Comparison of ENCODE assay signal across 27 cellular contexts in the genomic region with DNA sequence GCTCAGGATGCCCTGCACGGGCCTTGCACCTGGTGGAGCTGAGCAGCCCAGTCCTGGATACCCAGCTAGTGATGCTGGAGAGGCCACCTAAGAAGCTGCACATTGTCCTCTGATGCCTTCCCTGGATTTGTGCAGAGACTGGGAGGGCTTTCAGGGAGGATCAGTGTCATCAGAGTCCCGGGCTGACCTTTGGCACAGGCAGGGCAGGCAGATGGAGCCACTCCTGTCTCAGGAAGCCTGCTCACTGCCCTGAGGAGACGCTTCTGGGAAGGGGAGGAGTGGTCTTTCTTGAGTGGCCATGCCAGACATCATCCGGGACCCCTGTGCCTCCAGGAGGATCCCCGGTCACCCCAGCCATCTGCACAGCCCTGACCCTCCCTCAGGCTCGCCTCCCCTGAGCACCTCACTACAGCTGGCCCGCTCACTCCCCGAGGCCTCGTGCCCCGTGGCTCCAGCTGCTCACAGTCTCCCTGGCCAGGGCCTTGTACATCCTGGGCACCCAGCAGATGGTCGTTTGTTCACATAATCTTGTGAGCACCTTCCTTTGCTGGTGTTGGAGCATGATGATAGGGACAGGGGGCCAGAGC. TPM values are rescaled to one million over a fixed set of nuclear protein-coding genes. Genes with fewer than 3 reads are reported as not detected.
"Had no signal": no experiment of that assay in that cellular context is flagged by ENCODE, and none has a peak within 500 bp of the region (broad histone marks: within the 10 kb centered on the region; RNA-seq: fewer than 3 reads in every experiment).

No MANE protein-coding gene starts in this region.

- H3K27me3 Mint-ChIP-seq: activated CD4-positive, alpha-beta memory T cell treated with anti-CD3 and anti-CD28 coated beads for 36 hours; activated CD4-positive, alpha-beta T cell treated with anti-CD3 and anti-CD28 coated beads, Interleukin-2, amount 10 ng/mL, durations not matched to agents 7 days and 5 days; T-cell had no signal

- FAIRE-seq: TTC549 had no signal

- H3K4me1 ChIP-seq: ascending aorta, body of pancreas had no signal

- H3K4me3 Mint-ChIP-seq: activated CD4-positive, alpha-beta memory T cell treated with anti-CD3 and anti-CD28 coated beads for 36 hours; activated CD4-positive, alpha-beta T cell treated with anti-CD3 and anti-CD28 coated beads, Interleukin-2, amount 10 ng/mL, durations not matched to agents 7 days and 5 days; activated naive CD8-positive, alpha-beta T cell treated with anti-CD3 and anti-CD28 coated beads, Interleukin-2, amount 50 U/mL, for 24 hours; activated T-cell treated with anti-CD3 and anti-CD28 coated beads, Interleukin-2, amount 50 U/mL, for 4 hours; T-cell had no signal

- DNase-seq: activated CD4-positive, alpha-beta memory T cell treated with anti-CD3 and anti-CD28 coated beads for 36 hours; activated CD4-positive, alpha-beta T cell treated with anti-CD3 and anti-CD28 coated beads, Interleukin-2, amount 10 ng/mL, durations not matched to agents 7 days and 5 days; activated CD4-positive, CD25-positive, alpha-beta regulatory T cell; activated CD8-positive, alpha-beta memory T cell treated with anti-CD3 and anti-CD28 coated beads for 24 hours; activated effector memory CD4-positive, alpha-beta T cell treated with anti-CD3 and anti-CD28 coated beads, Interleukin-2, amount 50 U/mL, for 16 hours; activated naive CD4-positive, alpha-beta T cell treated with Interleukin-2 at 50 U/mL for 16 hours; activated naive CD8-positive, alpha-beta T cell treated with anti-CD3 and anti-CD28 coated beads, Interleukin-2, amount 50 U/mL, for 24 hours; activated T-cell treated with anti-CD3 and anti-CD28 coated beads, Interleukin-2, amount 50 U/mL, for 4 hours; amniotic stem cell; body of pancreas; central memory CD4-positive, alpha-beta T cell; KG1; NCI-H1048; NCI-H2029 treated with DMSO at 0.1 percent for 48 hours; NCI-H446 treated with DMSO at 0.1 percent for 48 hours; NCI-H526 treated with DMSO at 0.1 percent for 48 hours; PC-9; SIG-M5; T-cell; T-helper 2 cell; T1000 had no signal

- H3K27ac ChIP-seq: ascending aorta, body of pancreas, PC-9 had no signal

- ATAC-seq: activated naive CD4-positive, alpha-beta T cell treated with anti-CD3 and anti-CD28 coated beads, Interleukin-2, amount 50 U/mL, for 72 hours; activated naive CD8-positive, alpha-beta T cell treated with anti-CD3 and anti-CD28 coated beads, Interleukin-2, amount 50 U/mL, for 24 hours; activated T-cell treated with anti-CD3 and anti-CD28 coated beads, Interleukin-2, amount 50 U/mL, for 4 hours; body of pancreas; T-cell had no signal

- H3K9me3 ChIP-seq: ascending aorta, body of pancreas had no signal

- H3K4me1 Mint-ChIP-seq: activated CD4-positive, alpha-beta T cell treated with anti-CD3 and anti-CD28 coated beads, Interleukin-2, amount 10 ng/mL, durations not matched to agents 7 days and 5 days; activated naive CD8-positive, alpha-beta T cell treated with anti-CD3 and anti-CD28 coated beads, Interleukin-2, amount 50 U/mL, for 24 hours; T-cell had no signal

- H3K4me2 ChIP-seq: PC-9 had no signal

- H3K27me3 ChIP-seq: ascending aorta, body of pancreas had no signal

- H3K4me3 ChIP-seq: ascending aorta, body of pancreas, PC-9 had no signal

- H3K9me3 Mint-ChIP-seq: activated CD4-positive, alpha-beta memory T cell treated with anti-CD3 and anti-CD28 coated beads for 36 hours; activated CD4-positive, alpha-beta T cell treated with anti-CD3 and anti-CD28 coated beads, Interleukin-2, amount 10 ng/mL, durations not matched to agents 7 days and 5 days; activated naive CD4-positive, alpha-beta T cell treated with anti-CD3 and anti-CD28 coated beads, Interleukin-2, amount 50 U/mL, for 72 hours; activated naive CD8-positive, alpha-beta T cell treated with anti-CD3 and anti-CD28 coated beads, Interleukin-2, amount 50 U/mL, for 24 hours; activated T-cell treated with anti-CD3 and anti-CD28 coated beads, Interleukin-2, amount 50 U/mL, for 4 hours; T-cell had no signal

- H3K36me3 Mint-ChIP-seq: activated CD4-positive, alpha-beta memory T cell treated with anti-CD3 and anti-CD28 coated beads for 36 hours; activated naive CD4-positive, alpha-beta T cell treated with anti-CD3 and anti-CD28 coated beads, Interleukin-2, amount 50 U/mL, for 72 hours; T-cell had no signal

- H2AFZ ChIP-seq: PC-9 had no signal

- H3K27ac Mint-ChIP-seq: activated CD4-positive, alpha-beta memory T cell treated with anti-CD3 and anti-CD28 coated beads for 36 hours; activated CD4-positive, alpha-beta T cell treated with anti-CD3 and anti-CD28 coated beads, Interleukin-2, amount 10 ng/mL, durations not matched to agents 7 days and 5 days; activated naive CD8-positive, alpha-beta T cell treated with anti-CD3 and anti-CD28 coated beads, Interleukin-2, amount 50 U/mL, for 24 hours; T-cell had no signal

RNA-seq across cellular contexts. Expression of gene FCN2, which starts 47.2 kb away (rescaled TPM):
- total RNA-seq: activated CD4-positive, alpha-beta memory T cell treated with anti-CD3 and anti-CD28 coated beads for 36 hours; activated CD4-positive, alpha-beta T cell treated with anti-CD3 and anti-CD28 coated beads, Interleukin-2, amount 10 ng/mL, durations not matched to agents 7 days and 5 days; activated naive CD4-positive, alpha-beta T cell treated with anti-CD3 and anti-CD28 coated beads, Interleukin-2, amount 50 U/mL, for 72 hours; activated T-cell treated with anti-CD3 and anti-CD28 coated beads, Interleukin-2, amount 50 U/mL, for 4 hours; ascending aorta; body of pancreas; bronchial epithelial cell; LHCN-M2; M059J; PC-9; T-cell had no signal
